Comparison of ENCODE assay signal across 1 cellular context in the genomic region with DNA sequence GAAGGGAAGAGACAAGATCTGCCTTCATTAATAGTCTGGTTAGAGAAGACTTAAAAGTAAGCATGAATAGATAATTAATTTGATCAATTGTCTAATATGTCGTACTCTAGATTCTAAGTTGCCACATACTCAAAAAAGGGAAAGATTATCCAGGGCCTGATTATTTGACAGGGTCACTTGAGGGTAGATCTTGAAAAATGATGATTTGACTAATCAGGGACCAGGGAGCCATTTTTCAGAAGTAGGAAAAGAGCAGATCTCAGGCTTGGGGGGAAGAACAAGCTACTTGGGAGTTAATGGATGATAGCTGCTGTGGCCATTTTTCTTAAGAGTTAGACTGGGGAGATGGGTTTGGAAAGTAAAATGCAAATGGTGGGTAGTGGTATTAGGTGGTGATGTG.
TF ChIP-seq lines count a peak whose summit lies in the region.

No MANE protein-coding gene starts in this region.

TF ChIP-seq in WTC11, 78 proteins besides CTCF, POLR2A, EP300 and RAD21:
- TF ChIP-seq ZSCAN18 (CRISPR knock-in tag; IDR thresholded peaks at IDR 0.05) (no peak), FOXJ3 (CRISPR knock-in tag; IDR thresholded peaks at IDR 0.05; ENCODE audit: borderline replicate concordance) (no peak), OVOL2 (CRISPR knock-in tag; IDR thresholded peaks at IDR 0.05; ENCODE audit: borderline replicate concordance) (no peak), EMX1 (CRISPR knock-in tag; IDR thresholded peaks at IDR 0.05) (no peak), ESRRA (CRISPR knock-in tag; IDR thresholded peaks at IDR 0.05; ENCODE audit: borderline replicate concordance) (no peak), RORB (CRISPR knock-in tag; IDR thresholded peaks at IDR 0.05) (no peak), PRDM15 (CRISPR knock-in tag; IDR thresholded peaks at IDR 0.05) (no peak), TP53 (CRISPR knock-in tag; IDR thresholded peaks at IDR 0.05) (no peak), RELA (CRISPR knock-in tag; IDR thresholded peaks at IDR 0.05; ENCODE audit: borderline replicate concordance) (no peak), ERG (CRISPR knock-in tag; IDR thresholded peaks at IDR 0.05) (no peak), GRHL2 (CRISPR knock-in tag; IDR thresholded peaks at IDR 0.05; ENCODE audit: insufficient replicate concordance, severe bottlenecking) (no peak)
- TF ChIP-seq, protein P1, sequence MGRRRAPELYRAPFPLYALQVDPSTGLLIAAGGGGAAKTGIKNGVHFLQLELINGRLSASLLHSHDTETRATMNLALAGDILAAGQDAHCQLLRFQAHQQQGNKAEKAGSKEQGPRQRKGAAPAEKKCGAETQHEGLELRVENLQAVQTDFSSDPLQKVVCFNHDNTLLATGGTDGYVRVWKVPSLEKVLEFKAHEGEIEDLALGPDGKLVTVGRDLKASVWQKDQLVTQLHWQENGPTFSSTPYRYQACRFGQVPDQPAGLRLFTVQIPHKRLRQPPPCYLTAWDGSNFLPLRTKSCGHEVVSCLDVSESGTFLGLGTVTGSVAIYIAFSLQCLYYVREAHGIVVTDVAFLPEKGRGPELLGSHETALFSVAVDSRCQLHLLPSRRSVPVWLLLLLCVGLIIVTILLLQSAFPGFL (CRISPR knock-in tag; IDR thresholded peaks at IDR 0.05; ENCODE audit: borderline replicate concordance): no peak
- TF ChIP-seq, protein P2, sequence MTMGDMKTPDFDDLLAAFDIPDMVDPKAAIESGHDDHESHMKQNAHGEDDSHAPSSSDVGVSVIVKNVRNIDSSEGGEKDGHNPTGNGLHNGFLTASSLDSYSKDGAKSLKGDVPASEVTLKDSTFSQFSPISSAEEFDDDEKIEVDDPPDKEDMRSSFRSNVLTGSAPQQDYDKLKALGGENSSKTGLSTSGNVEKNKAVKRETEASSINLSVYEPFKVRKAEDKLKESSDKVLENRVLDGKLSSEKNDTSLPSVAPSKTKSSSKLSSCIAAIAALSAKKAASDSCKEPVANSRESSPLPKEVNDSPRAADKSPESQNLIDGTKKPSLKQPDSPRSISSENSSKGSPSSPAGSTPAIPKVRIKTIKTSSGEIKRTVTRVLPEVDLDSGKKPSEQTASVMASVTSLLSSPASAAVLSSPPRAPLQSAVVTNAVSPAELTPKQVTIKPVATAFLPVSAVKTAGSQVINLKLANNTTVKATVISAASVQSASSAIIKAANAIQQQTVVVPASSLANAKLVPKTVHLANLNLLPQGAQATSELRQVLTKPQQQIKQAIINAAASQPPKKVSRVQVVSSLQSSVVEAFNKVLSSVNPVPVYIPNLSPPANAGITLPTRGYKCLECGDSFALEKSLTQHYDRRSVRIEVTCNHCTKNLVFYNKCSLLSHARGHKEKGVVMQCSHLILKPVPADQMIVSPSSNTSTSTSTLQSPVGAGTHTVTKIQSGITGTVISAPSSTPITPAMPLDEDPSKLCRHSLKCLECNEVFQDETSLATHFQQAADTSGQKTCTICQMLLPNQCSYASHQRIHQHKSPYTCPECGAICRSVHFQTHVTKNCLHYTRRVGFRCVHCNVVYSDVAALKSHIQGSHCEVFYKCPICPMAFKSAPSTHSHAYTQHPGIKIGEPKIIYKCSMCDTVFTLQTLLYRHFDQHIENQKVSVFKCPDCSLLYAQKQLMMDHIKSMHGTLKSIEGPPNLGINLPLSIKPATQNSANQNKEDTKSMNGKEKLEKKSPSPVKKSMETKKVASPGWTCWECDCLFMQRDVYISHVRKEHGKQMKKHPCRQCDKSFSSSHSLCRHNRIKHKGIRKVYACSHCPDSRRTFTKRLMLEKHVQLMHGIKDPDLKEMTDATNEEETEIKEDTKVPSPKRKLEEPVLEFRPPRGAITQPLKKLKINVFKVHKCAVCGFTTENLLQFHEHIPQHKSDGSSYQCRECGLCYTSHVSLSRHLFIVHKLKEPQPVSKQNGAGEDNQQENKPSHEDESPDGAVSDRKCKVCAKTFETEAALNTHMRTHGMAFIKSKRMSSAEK (CRISPR knock-in tag; IDR thresholded peaks at IDR 0.05; ENCODE audit: borderline replicate concordance): no peak
